8 cellular contexts compared by ENCODE assay signal in the genomic region with DNA sequence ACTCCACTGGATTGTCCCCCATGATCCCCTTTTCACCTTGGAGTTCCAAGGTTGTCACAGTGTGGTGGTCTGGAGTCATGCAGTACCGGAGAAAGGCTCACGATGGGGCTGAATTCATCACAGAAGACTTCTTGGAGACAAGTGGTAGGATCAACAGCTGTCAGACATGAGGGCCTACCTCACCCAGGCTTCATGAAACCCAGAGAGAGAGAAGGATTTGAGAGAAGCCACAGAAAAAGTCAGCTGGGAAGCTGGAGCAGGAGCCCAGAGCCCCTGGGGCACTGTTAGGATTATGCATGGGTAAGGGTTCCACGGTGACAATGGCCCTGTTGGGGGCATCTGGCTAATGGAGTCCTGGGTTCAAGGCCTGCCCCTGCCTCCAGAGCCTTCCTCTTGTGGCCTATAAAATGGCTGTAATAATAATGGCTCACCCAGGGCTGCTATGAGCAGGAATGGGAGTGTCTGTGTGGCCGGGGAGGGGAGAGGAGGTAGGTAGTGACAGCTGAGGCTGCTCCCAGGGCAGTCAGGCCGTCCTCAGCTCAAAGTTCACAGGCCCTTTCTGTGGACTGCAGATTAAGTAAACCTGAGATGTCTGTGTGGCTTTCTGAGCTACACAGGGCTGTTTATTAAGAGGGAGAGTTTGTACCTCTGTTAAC. TPM values are rescaled to one million over a fixed set of nuclear protein-coding genes. Genes with fewer than 3 reads are reported as not detected.
A peak's percentile ranks its signal among the peaks of the same experiment; 100 is the strongest.
DNase-seq lines count a peak whose midpoint lies in the region; ATAC-seq and TF ChIP-seq lines count a peak whose summit lies in the region.

No MANE protein-coding gene starts in this region.

- H3K36me3 ChIP-seq in HCT116 (ENCODE audit: control insufficient read depth in 1 of 2, insufficient read depth in 2 of 2, low read length in 2 of 2) (no peaks in the 10 kb centered on the region), MM.1S (replicated peaks; ENCODE audit: insufficient read depth, low read length) (no peaks in the 10 kb centered on the region)

- no peaks in the 10 kb centered on the region for H4K20me1 ChIP-seq in HCT116 (ENCODE audit: insufficient read depth)
- H4K20me1 ChIP-seq in MM.1S (ENCODE audit: insufficient read depth, low read length): no peaks in the 10 kb centered on the region

- H3K9me3 Mint-ChIP-seq in activated CD4-positive, alpha-beta T cell treated with anti-CD3 and anti-CD28 coated beads, Interleukin-2, amount 10 ng/mL, durations not matched to agents 24 days and 14 days: no peaks in the 10 kb centered on the region
- H3K9me3 Mint-ChIP-seq in endothelial cell (ENCODE audit: unreplicated experiment) (no peaks in the 10 kb centered on the region), natural killer cell (no peaks in the 10 kb centered on the region)

- H3K9ac ChIP-seq in HCT116 (ENCODE audit: low read length) (peak overlapping the region; percentile 77), MM.1S (ENCODE audit: low read length) (peak overlapping the region; percentile 47; the same call in 1 of the 2 replicates)

- H3F3A ChIP-seq in MM.1S (ENCODE audit: insufficient read depth, low read length): no peaks in the 10 kb centered on the region

- H2AFZ ChIP-seq in HCT116 (ENCODE audit: low read depth, low read length, poor library complexity, severe bottlenecking) (peak overlapping the region; percentile 96), MM.1S (ENCODE audit: low read length) (peak overlapping the region; percentile 93)

- RAD21 ChIA-PET in HCT116 (lab: Charles Lee; ENCODE audit: low non-redundant PET in 1 of 2, low total read pairs in 2 of 2, uncharacterized antibody in 2 of 2, unreplicated experiment in 2 of 2): no interaction called here

- H3K79me2 ChIP-seq in HCT116 (ENCODE audit: insufficient read depth, low read length): no peaks in the 10 kb centered on the region
- no peaks in the 10 kb centered on the region for H3K79me2 ChIP-seq in MM.1S (ENCODE audit: low read length)

- H3K4me3 Mint-ChIP-seq in activated CD4-positive, alpha-beta T cell treated with anti-CD3 and anti-CD28 coated beads, Interleukin-2, amount 10 ng/mL, durations not matched to agents 24 days and 14 days: peak overlapping the region; percentile 87
- H3K4me3 Mint-ChIP-seq in endothelial cell (ENCODE audit: unreplicated experiment) (peak overlapping the region; percentile 85), natural killer cell (peak overlapping the region; percentile 91)

- CTCF ChIA-PET in HCT116 (lab: Charles Lee): interaction anchor here (1.0 to 1.2 kb wide), 3 partner anchors 12 to 145 kb away, joined by 3 to 4 read pairs (median 3); no protein-coding TSS in a partner anchor

- H3K4me3 ChIP-seq in HCT116 (replicated peaks in 1 of 2; ENCODE audit: low read depth in 1 of 2, low read length in 2 of 2) (peak overlapping the region; percentile 51 to 82), MM.1S (ENCODE audit: low read length) (peak overlapping the region; percentile 70)

- TF ChIP-seq POLR2A in HCT116 (IDR thresholded peaks at IDR 0.05; ENCODE audit: borderline replicate concordance, extremely low read depth, insufficient read depth, insufficient read length): no peak

- TF ChIP-seq RAD21 in HCT116 (IDR thresholded peaks at IDR 0.05; ENCODE audit: low read depth): peak; percentile 48

- peak; percentile 63 for ATAC-seq in HCT116
- peak; percentile 71 to 75 (median 71) for ATAC-seq in natural killer cell

- POLR2A ChIA-PET in HCT116 (lab: Charles Lee): interaction anchor here (1.3 kb wide), 1 partner anchor 124 kb away, joined by 3 read pairs; no protein-coding TSS in a partner anchor

- peak overlapping the region; percentile 89 for H3K27ac Mint-ChIP-seq in activated CD4-positive, alpha-beta T cell treated with anti-CD3 and anti-CD28 coated beads, Interleukin-2, amount 10 ng/mL, durations not matched to agents 24 days and 14 days
- H3K27ac Mint-ChIP-seq in endothelial cell (ENCODE audit: unreplicated experiment): no peak overlapping the region
- H3K27ac Mint-ChIP-seq in natural killer cell: peak overlapping the region; percentile 92 to 95

- intact Hi-C loops in HCT116 (cut with micrococcal nuclease): loop anchor here (2.0 kb wide), 1 partner anchor 75 kb away; a partner anchor contains a TSS
- intact Hi-C loops in activated CD4-positive, alpha-beta T cell treated with anti-CD3 and anti-CD28 coated beads, Interleukin-2, amount 10 ng/mL, durations not matched to agents 24 days and 14 days (cut with micrococcal nuclease): loop anchor here (1.0 to 5.0 kb wide), 8 partner anchors 10 to 195 kb away; a partner anchor contains a TSS
- intact Hi-C loops in natural killer cell (cut with micrococcal nuclease): loop anchor here (1.0 to 2.0 kb wide), 3 partner anchors 15 to 74 kb away; a partner anchor contains a TSS

- H3K27ac ChIP-seq in HCT116 (ENCODE audit: low read depth, low read length): peak overlapping the region; percentile 81
- H3K27ac ChIP-seq in MM.1S (ENCODE audit: low read length): no peak overlapping the region

- TSS peak; percentile 58 for BruUV-seq in HCT116 (replicated peaks; lab: Mats Ljungman, UMichigan)

- H3K4me1 Mint-ChIP-seq in activated CD4-positive, alpha-beta T cell treated with anti-CD3 and anti-CD28 coated beads, Interleukin-2, amount 10 ng/mL, durations not matched to agents 24 days and 14 days: peaks cover 40% of the 10 kb centered on the region
- H3K4me1 Mint-ChIP-seq in endothelial cell (ENCODE audit: unreplicated experiment) (peaks cover 6% of the 10 kb centered on the region), natural killer cell (peaks cover 33 to 34% of the 10 kb centered on the region in 2 donors)

- peak overlapping the region; percentile 90 for H3K4me2 ChIP-seq in HCT116 (ENCODE audit: low read length)
- H3K4me2 ChIP-seq in MM.1S (ENCODE audit: low read depth, low read length): peak overlapping the region; percentile 96

- H3K27me3 Mint-ChIP-seq in activated CD4-positive, alpha-beta T cell treated with anti-CD3 and anti-CD28 coated beads, Interleukin-2, amount 10 ng/mL, durations not matched to agents 24 days and 14 days: no peaks in the 10 kb centered on the region
- H3K27me3 Mint-ChIP-seq in endothelial cell (ENCODE audit: unreplicated experiment) (peaks cover 2% of the 10 kb centered on the region), natural killer cell (ENCODE audit: low read depth in 2 of 2) (no peaks in the 10 kb centered on the region)

- H3K27me3 ChIP-seq in HCT116 (ENCODE audit: insufficient read depth, low read length) (no peaks in the 10 kb centered on the region), MM.1S (replicated peaks; ENCODE audit: insufficient read depth, low read length) (no peaks in the 10 kb centered on the region)

- TF ChIP-seq CTCF in GM12873 (IDR thresholded peaks at IDR 0.05; ENCODE audit: insufficient read depth, low read depth, low read length, missing control alignments) (peak; percentile 69), HCT116 (IDR thresholded peaks at IDR 0.05 in 2 of 3, conservative IDR thresholded peaks at IDR 0.05 in 1 of 3; ENCODE audit: borderline replicate concordance in 1 of 3, insufficient read depth in 1 of 3, low read depth in 2 of 3, low read length in 2 of 3) (peak; percentile 6 to 45 (median 44); a peak in 4 of 6 replicates), MM.1S (IDR thresholded peaks at IDR 0.05; ENCODE audit: low read length) (no peak), endothelial cell (IDR thresholded peaks at IDR 0.05; ENCODE audit: unreplicated experiment) (no peak), natural killer cell (IDR thresholded peaks at IDR 0.05) (peak; percentile 31)

- no peaks in the 10 kb centered on the region for H3K9me2 ChIP-seq in HCT116 (ENCODE audit: insufficient read depth)
- no peaks in the 10 kb centered on the region for H3K9me2 ChIP-seq in MM.1S (replicated peaks; ENCODE audit: insufficient read depth, low read length)

- peaks cover 15% of the 10 kb centered on the region for H3K36me3 Mint-ChIP-seq in activated CD4-positive, alpha-beta T cell treated with anti-CD3 and anti-CD28 coated beads, Interleukin-2, amount 10 ng/mL, durations not matched to agents 24 days and 14 days (ENCODE audit: low read depth)
- H3K36me3 Mint-ChIP-seq in endothelial cell (ENCODE audit: low read depth, unreplicated experiment) (no peaks in the 10 kb centered on the region), natural killer cell (no peaks in the 10 kb centered on the region)

- no peaks in the 10 kb centered on the region for H3K9me3 ChIP-seq in HCT116 (ENCODE audit: control insufficient read depth in 1 of 2, insufficient read depth in 1 of 2, low read depth in 1 of 2, low read length in 2 of 2)
- H3K9me3 ChIP-seq in MM.1S (replicated peaks; ENCODE audit: insufficient read depth, low read length): no peaks in the 10 kb centered on the region

- peaks cover 8 to 33% of the 10 kb centered on the region in 2 experiments; a peak in 3 of 4 replicates for H3K4me1 ChIP-seq in HCT116 (ENCODE audit: control insufficient read depth in 1 of 2, insufficient read depth in 2 of 2, low read length in 2 of 2)
- H3K4me1 ChIP-seq in MM.1S (ENCODE audit: low read length): peaks cover 6% of the 10 kb centered on the region

- DNase-seq in HCT116 (ENCODE audit: low read depth, low spot score) (peak; percentile 24), MM.1S (no peak), endothelial cell (ENCODE audit: low spot score) (no peak), natural killer cell (no peak), cerebellar nuclear complex (lab: John Stamatoyannopoulos, UW) (no peak), KG1 (lab: John Stamatoyannopoulos, UW) (no peak)
- DNase-seq in activated CD4-positive, alpha-beta T cell treated with anti-CD3 and anti-CD28 coated beads, Interleukin-2, amount 10 ng/mL, durations not matched to agents 24 days and 14 days: peak; percentile 86

TF ChIP-seq in HCT116, 20 proteins besides CTCF, POLR2A, EP300 and RAD21 (continues in another document):
- TF ChIP-seq SIN3A (IDR thresholded peaks at IDR 0.05; ENCODE audit: low read depth) (no peak), SP1 (IDR thresholded peaks at IDR 0.05; ENCODE audit: low read depth) (no peak), FOSL1 (IDR thresholded peaks at IDR 0.05; ENCODE audit: low read depth) (no peak), SRF (IDR thresholded peaks at IDR 0.05; ENCODE audit: low read depth) (no peak), EZH2phosphoT487 (IDR thresholded peaks at IDR 0.05; ENCODE audit: borderline replicate concordance) (no peak), TCF7L2 (IDR thresholded peaks at IDR 0.05; ENCODE audit: borderline replicate concordance, extremely low read depth, insufficient read depth, insufficient read length) (no peak), EGR1 (IDR thresholded peaks at IDR 0.05; ENCODE audit: low read depth) (no peak)
- TF ChIP-seq, protein P1, sequence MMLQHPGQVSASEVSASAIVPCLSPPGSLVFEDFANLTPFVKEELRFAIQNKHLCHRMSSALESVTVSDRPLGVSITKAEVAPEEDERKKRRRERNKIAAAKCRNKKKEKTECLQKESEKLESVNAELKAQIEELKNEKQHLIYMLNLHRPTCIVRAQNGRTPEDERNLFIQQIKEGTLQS (IDR thresholded peaks at IDR 0.05): no peak

RNA-seq across cellular contexts. Expression of a gene that starts 0.9 kb away (rescaled TPM):
- total RNA-seq in HCT116 (2021; ENCODE audit: unreplicated experiment) (24.4 TPM), endothelial cell (ENCODE audit: unreplicated experiment) (0.97 TPM), natural killer cell (10 to 100 TPM; 45.1 to 66.5 (median 65.3) TPM)
- 9.4 and 11.2 TPM in 2 replicates for polyA plus RNA-seq in HCT116 (2012)
- 47.3 and 47.8 TPM in 2 replicates for total RNA-seq in activated CD4-positive, alpha-beta T cell treated with anti-CD3 and anti-CD28 coated beads, Interleukin-2, amount 10 ng/mL, durations not matched to agents 24 days and 14 days

Comparison
In these comparisons a context has a peak if more than half of its experiments do, and no peak if none do; other contexts are left out.
1. CTCF ChIP-seq: peak in GM12873 (single experiment), HCT116 (3 of 3) and natural killer cell (single experiment); none in MM.1S (single experiment) and endothelial cell (single experiment).
2. DNase-seq: peak in HCT116 (single experiment) and activated CD4-positive, alpha-beta T cell treated with anti-CD3 and anti-CD28 coated beads, Interleukin-2, amount 10 ng/mL, durations not matched to agents 24 days and 14 days (single experiment); none in MM.1S (single experiment), endothelial cell (single experiment), natural killer cell (single experiment), cerebellar nuclear complex (0 of 2) and KG1 (single experiment).
3. RNA of a gene that starts 0.9 kb away (total RNA-seq): 45.1 to 66.5 TPM in natural killer cell, 47.3 to 47.8 TPM in activated CD4-positive, alpha-beta T cell treated with anti-CD3 and anti-CD28 coated beads, Interleukin-2, amount 10 ng/mL, durations not matched to agents 24 days and 14 days and 24.4 TPM in HCT116 (single experiment); 0.97 TPM in endothelial cell (single experiment); every median in the first group is over 10 times any median in the second.
4. Peak in every context shown above with its lines, with median percentiles within 50 percentile points of each other: H3K4me3 Mint-ChIP-seq.